Comparison of ENCODE assay signal across 18 cellular contexts in the genomic region with DNA sequence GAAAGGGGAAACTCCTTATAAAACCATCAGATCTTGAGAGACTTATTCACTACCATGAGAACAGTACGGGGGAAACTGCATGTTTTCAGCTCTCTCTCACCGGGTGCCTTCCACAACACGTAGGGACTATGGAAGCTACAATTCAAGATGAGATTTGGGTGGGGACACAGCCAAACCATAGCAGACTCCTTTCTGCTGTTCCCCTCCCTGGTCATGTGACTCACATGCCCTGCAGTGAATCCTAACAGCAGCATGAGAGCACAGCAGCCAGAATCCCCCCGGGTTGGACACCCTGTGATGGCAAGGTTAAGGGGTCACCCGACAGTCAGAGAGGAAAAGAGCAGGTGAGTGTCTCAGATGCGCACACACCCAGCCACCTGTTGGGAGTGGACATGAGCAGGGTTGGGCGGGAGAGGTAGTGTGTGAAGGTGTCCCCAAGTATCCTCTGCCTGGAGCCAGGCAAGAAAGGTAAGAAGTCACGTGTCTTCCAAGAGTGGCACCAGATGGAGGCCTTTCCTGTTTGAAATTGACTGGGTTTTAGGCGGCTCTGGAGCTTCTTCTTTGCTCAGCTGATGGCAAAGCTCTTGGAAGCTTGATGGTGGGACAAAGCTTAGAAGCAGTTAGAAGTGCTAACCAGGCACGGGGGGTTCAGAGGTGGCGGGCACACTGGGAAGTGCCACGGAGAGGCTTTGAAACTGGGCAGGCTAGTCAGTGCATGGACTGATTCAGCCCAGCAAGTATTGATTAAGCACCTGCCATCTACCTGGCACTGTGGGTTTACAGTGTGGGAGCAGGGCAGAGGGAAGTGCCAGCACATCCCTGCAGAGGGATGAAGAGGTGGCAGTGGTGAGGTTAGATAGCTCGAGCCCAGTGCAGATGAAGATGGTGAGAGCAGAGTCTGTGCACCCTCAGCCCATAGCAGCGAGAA.
A peak's percentile ranks its signal among the peaks of the same experiment; 100 is the strongest.
DNase-seq lines count a peak whose midpoint lies in the region; ATAC-seq, FAIRE-seq and TF ChIP-seq lines count a peak whose summit lies in the region.
"Had no signal": no experiment of that assay in that cellular context is flagged by ENCODE, and none has a peak within 500 bp of the region (broad histone marks: within the 10 kb centered on the region; RNA-seq: fewer than 3 reads in every experiment).

No MANE protein-coding gene starts in this region.

- H4K20me1 ChIP-seq in endothelial cell of umbilical vein (replicated peaks; ENCODE audit: control insufficient read depth, extremely low read depth, insufficient read depth, low read length), result no peaks in the 10 kb centered on the region

- TF ChIP-seq POLR2A in endothelial cell of umbilical vein (IDR thresholded peaks at IDR 0.05; ENCODE audit: low read depth, low read length), result peak; percentile 29

- H3K9me1 ChIP-seq in endothelial cell of umbilical vein (replicated peaks; ENCODE audit: control insufficient read depth, extremely low read depth, insufficient read depth, low read length), result no peaks in the 10 kb centered on the region

- H3K4me3 ChIP-seq in endothelial cell of umbilical vein (replicated peaks in 1 of 3; ENCODE audit: insufficient read depth in 1 of 3, low read depth in 1 of 3, low read length in 3 of 3), result no peak overlapping the region

- FAIRE-seq in endothelial cell of umbilical vein (lab: Jason Lieb, UNC) (peak; percentile 31), urothelium cell line (lab: Jason Lieb, UNC) (peak; percentile 88)
- FAIRE-seq: A204.1, G401.6 had no signal

- H3K9me3 ChIP-seq in endothelial cell of umbilical vein (replicated peaks; ENCODE audit: control insufficient read depth, insufficient read depth, low read length), result no peaks in the 10 kb centered on the region

- no peaks in the 10 kb centered on the region for H3K36me3 Mint-ChIP-seq in neural crest cell (ENCODE audit: low read depth)

- peak overlapping the region; percentile 100 for H3K27ac ChIP-seq in endothelial cell of umbilical vein (ENCODE audit: insufficient read depth, low read depth, low read length)

- H3K4me3 Mint-ChIP-seq in neural crest cell, result no peak overlapping the region
- H3K4me3 Mint-ChIP-seq: activated CD4-positive, alpha-beta T cell treated with anti-CD3 and anti-CD28 coated beads for 36 hours; activated T-cell treated with anti-CD3 and anti-CD28 coated beads, Interleukin-2, amount 50 U/mL, for 24 hours; dendritic cell treated with granulocyte-macrophage colony-stimulating factor and Interleukin-4, amounts not matched to agents 40 ng/mL and 50 ng/mL, for 4 days; stimulated activated memory B cell treated with anti-CD40 and anti-IgM and Interleukin-4, amounts not matched to agents 10 μg/mL and 1 μg/mL and 100 μg/mL, for 72 hours had no signal

- peak overlapping the region; percentile 55 for H3K9ac ChIP-seq in endothelial cell of umbilical vein (replicated peaks; ENCODE audit: extremely low read depth, insufficient read depth, low read length)

- no peaks in the 10 kb centered on the region for H3K27me3 Mint-ChIP-seq in neural crest cell (ENCODE audit: low read depth)
- H3K27me3 Mint-ChIP-seq: activated CD4-positive, alpha-beta T cell treated with anti-CD3 and anti-CD28 coated beads for 36 hours; activated T-cell treated with anti-CD3 and anti-CD28 coated beads, Interleukin-2, amount 50 U/mL, for 24 hours had no signal

- no peak overlapping the region for H2AFZ ChIP-seq in endothelial cell of umbilical vein (ENCODE audit: low read depth, low read length)

- DNase-seq in cardiac septum (ENCODE audit: low spot score) (peak; percentile 43), left cardiac atrium (no peak), endothelial cell of umbilical vein (ENCODE audit: low read depth, low spot score) (no peak), neural crest cell (ENCODE audit: low read depth, low spot score) (no peak), urothelium cell line (ENCODE audit: low spot score) (peak; percentile 32), NCI-H1048 (lab: John Stamatoyannopoulos, UW) (no peak), DMS53 (lab: John Stamatoyannopoulos, UW) (no peak)
- DNase-seq: activated CD4-positive, alpha-beta T cell treated with anti-CD3 and anti-CD28 coated beads for 36 hours; activated T-cell treated with anti-CD3 and anti-CD28 coated beads, Interleukin-2, amount 50 U/mL, for 24 hours; NCI-H1694 treated with DMSO at 0.1 percent for 48 hours; NCI-H524; stimulated activated CD4-positive, alpha-beta T cell treated with anti-CD3 and anti-CD28 coated beads, Interleukin-4, amount 100 ng/mL, for 4 hours had no signal

- no peak overlapping the region for H3K4me2 ChIP-seq in endothelial cell of umbilical vein (ENCODE audit: insufficient read depth, low read length)

- no peaks in the 10 kb centered on the region for H3K79me2 ChIP-seq in endothelial cell of umbilical vein (ENCODE audit: control insufficient read depth, insufficient read depth, low read length)

- peaks cover 8% of the 10 kb centered on the region for H3K9me3 Mint-ChIP-seq in neural crest cell
- H3K9me3 Mint-ChIP-seq: activated T-cell treated with anti-CD3 and anti-CD28 coated beads, Interleukin-2, amount 50 U/mL, for 24 hours; T-helper 1 cell treated with Interleukin-12 subunit alpha and Interleukin-12 subunit beta and Interleukin-4 antibody, amounts not matched to agents 30 μg/mL and 1 μg/mL, for 36 hours had no signal

- H3K27me3 ChIP-seq in endothelial cell of umbilical vein (ENCODE audit: control insufficient read depth in 2 of 2, insufficient read depth in 2 of 2, low read length in 2 of 2), result no peaks in the 10 kb centered on the region

- peak overlapping the region; percentile 86 for H3K27ac Mint-ChIP-seq in neural crest cell (ENCODE audit: unreplicated experiment)
- H3K27ac Mint-ChIP-seq: activated CD4-positive, alpha-beta T cell treated with anti-CD3 and anti-CD28 coated beads for 36 hours; activated T-cell treated with anti-CD3 and anti-CD28 coated beads, Interleukin-2, amount 50 U/mL, for 24 hours; dendritic cell treated with granulocyte-macrophage colony-stimulating factor and Interleukin-4, amounts not matched to agents 40 ng/mL and 50 ng/mL, for 4 days; stimulated activated memory B cell treated with anti-CD40 and anti-IgM and Interleukin-4, amounts not matched to agents 10 μg/mL and 1 μg/mL and 100 μg/mL, for 72 hours; T-helper 1 cell treated with Interleukin-12 subunit alpha and Interleukin-12 subunit beta and Interleukin-4 antibody, amounts not matched to agents 30 μg/mL and 1 μg/mL, for 36 hours had no signal

- peaks cover 58% of the 10 kb centered on the region for H3K4me1 Mint-ChIP-seq in neural crest cell
- H3K4me1 Mint-ChIP-seq: activated CD4-positive, alpha-beta T cell treated with anti-CD3 and anti-CD28 coated beads for 36 hours had no signal

- TF ChIP-seq CTCF in endothelial cell of umbilical vein (IDR thresholded peaks at IDR 0.05; ENCODE audit: extremely low read depth in 1 of 2, insufficient read depth in 1 of 2, low read depth in 1 of 2, low read length in 2 of 2) (no peak), neural crest cell (conservative IDR thresholded peaks at IDR 0.05) (no peak)

- dilution Hi-C loops in endothelial cell of umbilical vein (cut with MboI; ENCODE audit: extremely low pct_ligation_motif_present, low sequenced_read_pairs), result no loop called here

- intact Hi-C loops in cardiac septum (cut with DNase I) (no loop called here), left cardiac atrium (cut with DNase I) (no loop called here), endothelial cell of umbilical vein (cut with micrococcal nuclease) (loop anchor here (1.0 to 2.0 kb wide), 6 partner anchors 54 to 120 kb away; no protein-coding TSS in a partner anchor)

- POLR2A ChIA-PET in endothelial cell of umbilical vein (lab: Charles Lee), result interaction anchor here (1.0 kb wide), 1 partner anchor 69 kb away, joined by 4 read pairs; the partner anchor contains the start of gene RHOB

- ATAC-seq in left cardiac atrium (no peak), GM21367 (IDR thresholded peaks at IDR 0.05; ENCODE audit: unreplicated experiment) (no peak)
- ATAC-seq: activated CD4-positive, alpha-beta T cell treated with anti-CD3 and anti-CD28 coated beads for 36 hours; stimulated activated memory B cell treated with anti-CD40 and anti-IgM and Interleukin-4, amounts not matched to agents 10 μg/mL and 1 μg/mL and 100 μg/mL, for 72 hours had no signal

- BruUV-seq in endothelial cell of umbilical vein (replicated peaks; lab: Mats Ljungman, UMichigan), result TSS peak; percentile 100

- H3K4me1 ChIP-seq in endothelial cell of umbilical vein (ENCODE audit: control insufficient read depth, extremely low read depth, insufficient read depth, low read length), result peaks cover 21% of the 10 kb centered on the region

- CTCF ChIA-PET in endothelial cell of umbilical vein (lab: Charles Lee), result interaction anchor here (1.2 to 1.5 kb wide), 2 partner anchors 17 to 47 kb away, joined by 3 read pairs; no protein-coding TSS in a partner anchor

- no peaks in the 10 kb centered on the region for H3K36me3 ChIP-seq in endothelial cell of umbilical vein (ENCODE audit: control insufficient read depth in 2 of 2, extremely low read depth in 1 of 2, insufficient read depth in 2 of 2, low read length in 2 of 2)

TF ChIP-seq in endothelial cell of umbilical vein, 7 proteins besides CTCF, POLR2A, EP300 and RAD21:
- TF ChIP-seq JUN (IDR thresholded peaks at IDR 0.05; ENCODE audit: borderline replicate concordance, insufficient read depth, insufficient read length, low read depth) (no peak), EZH2 (IDR thresholded peaks at IDR 0.05; ENCODE audit: borderline replicate concordance, low read depth, low read length, severe bottlenecking) (no peak), FOS (IDR thresholded peaks at IDR 0.05; ENCODE audit: borderline replicate concordance, insufficient read depth, low read length) (no peak), MYC (IDR thresholded peaks at IDR 0.05; ENCODE audit: low read depth, low read length) (no peak), GATA2 (IDR thresholded peaks at IDR 0.05; ENCODE audit: insufficient read depth, insufficient read length, low read depth, low read length) (no peak), POLR2AphosphoS5 (IDR thresholded peaks at IDR 0.05; ENCODE audit: insufficient read depth, low read depth, low read length) (no peak)
- TF ChIP-seq, protein P1, sequence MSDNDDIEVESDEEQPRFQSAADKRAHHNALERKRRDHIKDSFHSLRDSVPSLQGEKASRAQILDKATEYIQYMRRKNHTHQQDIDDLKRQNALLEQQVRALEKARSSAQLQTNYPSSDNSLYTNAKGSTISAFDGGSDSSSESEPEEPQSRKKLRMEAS (IDR thresholded peaks at IDR 0.05; ENCODE audit: insufficient read depth, insufficient read length), result no peak

Comparison
In these comparisons a context has a peak if more than half of its experiments do, and no peak if none do; other contexts are left out.
1. DNase-seq: peak in cardiac septum (single experiment) and urothelium cell line (single experiment); none in left cardiac atrium (single experiment), endothelial cell of umbilical vein (single experiment), neural crest cell (single experiment), NCI-H1048 (single experiment) and DMS53 (single experiment).